ENCODE assay signal across 8 cellular contexts in the genomic region with DNA sequence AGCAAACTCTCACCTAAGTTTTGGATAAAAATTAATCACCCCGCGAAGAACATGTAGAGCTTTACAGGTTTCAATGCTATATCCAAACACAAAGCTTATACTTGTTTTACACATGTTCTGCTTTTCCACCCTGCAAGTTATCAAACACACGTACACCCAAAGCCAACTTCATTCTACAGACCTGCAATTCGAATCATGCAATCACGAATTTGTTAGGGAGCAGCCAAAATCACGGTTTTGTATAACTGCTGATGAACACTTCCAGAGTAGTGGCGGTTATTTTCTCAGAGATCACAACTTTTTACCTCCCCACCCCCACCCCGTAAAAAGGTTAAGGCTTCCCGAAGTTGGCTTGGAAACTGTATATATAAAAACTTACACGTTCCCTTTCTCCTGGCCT. TPM values are rescaled to one million over a fixed set of nuclear protein-coding genes. Genes with fewer than 3 reads are reported as not detected.
DNase-seq lines count a peak whose midpoint lies in the region; ATAC-seq and TF ChIP-seq lines count a peak whose summit lies in the region.

No MANE protein-coding gene starts in this region.

- H3K36me3 ChIP-seq in kidney epithelial cell (ENCODE audit: control insufficient read depth, insufficient read depth, low read length), result peaks cover 2% of the 10 kb centered on the region
- H3K36me3 ChIP-seq in thoracic aorta, result peaks cover 10% of the 10 kb centered on the region

- H3K4me1 Mint-ChIP-seq in activated CD8-positive, alpha-beta memory T cell treated with anti-CD3 and anti-CD28 coated beads, Interleukin-2, amount 10 ng/mL, durations not matched to agents 7 days and 5 days, result peaks cover 42% of the 10 kb centered on the region
- peaks cover 39% of the 10 kb centered on the region for H3K4me1 Mint-ChIP-seq in activated T-helper 2 cell treated with anti-CD3 and anti-CD28 coated beads, Interferon-gamma antibody, Interleukin-2, Interleukin-4, amounts not matched to agents 10 μg/mL and 5 μg/mL and 100 μg/mL, durations not matched to agents 14 hours and 24 hours and 36 hours (ENCODE audit: low read depth)

- H3K36me3 Mint-ChIP-seq in activated CD8-positive, alpha-beta memory T cell treated with anti-CD3 and anti-CD28 coated beads, Interleukin-2, amount 10 ng/mL, durations not matched to agents 7 days and 5 days, result peaks cover 39% of the 10 kb centered on the region
- peaks cover 49% of the 10 kb centered on the region for H3K36me3 Mint-ChIP-seq in activated T-helper 2 cell treated with anti-CD3 and anti-CD28 coated beads, Interferon-gamma antibody, Interleukin-2, Interleukin-4, amounts not matched to agents 10 μg/mL and 5 μg/mL and 100 μg/mL, durations not matched to agents 14 hours and 24 hours and 36 hours (ENCODE audit: low read depth)

- H3K4me3 ChIP-seq in kidney epithelial cell (ENCODE audit: low read depth, low read length) (peak overlapping the region; percentile 81), thoracic aorta (peak overlapping the region; percentile 79)

- no peak overlapping the region for H3K27ac ChIP-seq in thoracic aorta

- in situ Hi-C loops in GM13976 (cut with MboI; ENCODE audit: low sequenced_read_pairs, unreplicated experiment), result no loop called here

- H3K27me3 ChIP-seq in kidney epithelial cell (ENCODE audit: control insufficient read depth, insufficient read depth, low read length) (no peaks in the 10 kb centered on the region), thoracic aorta (replicated peaks; ENCODE audit: insufficient read depth) (no peaks in the 10 kb centered on the region)

- TF ChIP-seq CTCF in kidney epithelial cell (IDR thresholded peaks at IDR 0.05; ENCODE audit: insufficient read depth, low read length, poor library complexity, severe bottlenecking), result no peak
- TF ChIP-seq CTCF in thoracic aorta (IDR thresholded peaks at IDR 0.05), result no peak
- no peak for TF ChIP-seq CTCF in GM13976 (IDR thresholded peaks at IDR 0.05; ENCODE audit: borderline replicate concordance, control extremely low read depth, extremely low read depth, insufficient read depth, missing control alignments)

- no peak for DNase-seq in activated CD8-positive, alpha-beta memory T cell treated with anti-CD3 and anti-CD28 coated beads, Interleukin-2, amount 10 ng/mL, durations not matched to agents 7 days and 5 days
- DNase-seq in activated CD8-positive, alpha-beta memory T cell treated with anti-CD3 and anti-CD28 coated beads, Interleukin-2, amount 50 U/mL, for 48 hours, result no peak
- DNase-seq in activated T-helper 2 cell treated with anti-CD3 and anti-CD28 coated beads, Interferon-gamma antibody, Interleukin-2, Interleukin-4, amounts not matched to agents 10 μg/mL and 5 μg/mL and 100 μg/mL, durations not matched to agents 14 hours and 24 hours and 36 hours (ENCODE audit: low spot score), result no peak
- DNase-seq in kidney epithelial cell (ENCODE audit: low read depth), result no peak
- DNase-seq in thoracic aorta (ENCODE audit: low spot score), result no peak
- no peak for DNase-seq in GM13976 (ENCODE audit: low spot score)
- no peak for DNase-seq in GDM1 (lab: John Stamatoyannopoulos, UW)

- H3K27me3 Mint-ChIP-seq in activated CD8-positive, alpha-beta memory T cell treated with anti-CD3 and anti-CD28 coated beads, Interleukin-2, amount 10 ng/mL, durations not matched to agents 7 days and 5 days, result peaks cover 2% of the 10 kb centered on the region
- H3K27me3 Mint-ChIP-seq in activated T-helper 2 cell treated with anti-CD3 and anti-CD28 coated beads, Interferon-gamma antibody, Interleukin-2, Interleukin-4, amounts not matched to agents 10 μg/mL and 5 μg/mL and 100 μg/mL, durations not matched to agents 14 hours and 24 hours and 36 hours (ENCODE audit: low read depth), result peaks cover 4% of the 10 kb centered on the region

- H3K4me3 Mint-ChIP-seq in activated CD8-positive, alpha-beta memory T cell treated with anti-CD3 and anti-CD28 coated beads, Interleukin-2, amount 10 ng/mL, durations not matched to agents 7 days and 5 days, result peak overlapping the region; percentile 85
- peak overlapping the region; percentile 81 for H3K4me3 Mint-ChIP-seq in activated T-helper 2 cell treated with anti-CD3 and anti-CD28 coated beads, Interferon-gamma antibody, Interleukin-2, Interleukin-4, amounts not matched to agents 10 μg/mL and 5 μg/mL and 100 μg/mL, durations not matched to agents 14 hours and 24 hours and 36 hours (ENCODE audit: low read depth)

- no peak for ATAC-seq in activated CD8-positive, alpha-beta memory T cell treated with anti-CD3 and anti-CD28 coated beads, Interleukin-2, amount 10 ng/mL, durations not matched to agents 7 days and 5 days
- ATAC-seq in thoracic aorta (ENCODE audit: insufficient number of reproducible peaks, low FRiP score, low read depth) (no peak), HG03025 (IDR thresholded peaks at IDR 0.05; ENCODE audit: low FRiP score, unreplicated experiment) (no peak)

- H3K9me3 ChIP-seq in thoracic aorta, result no peaks in the 10 kb centered on the region

- H3K27ac Mint-ChIP-seq in activated CD8-positive, alpha-beta memory T cell treated with anti-CD3 and anti-CD28 coated beads, Interleukin-2, amount 10 ng/mL, durations not matched to agents 7 days and 5 days, result peak overlapping the region; percentile 95
- H3K27ac Mint-ChIP-seq in activated T-helper 2 cell treated with anti-CD3 and anti-CD28 coated beads, Interferon-gamma antibody, Interleukin-2, Interleukin-4, amounts not matched to agents 10 μg/mL and 5 μg/mL and 100 μg/mL, durations not matched to agents 14 hours and 24 hours and 36 hours, result peak overlapping the region; percentile 86

- CTCF ChIA-PET in activated CD8-positive, alpha-beta memory T cell treated with anti-CD3 and anti-CD28 coated beads, Interleukin-2, amount 10 ng/mL, durations not matched to agents 7 days and 5 days (lab: Charles Lee), result interaction anchor here (0.9 to 1.6 kb wide), 6 partner anchors 11 to 44 kb away, joined by 3 to 7 read pairs (median 3); a partner anchor contains a TSS

- intact Hi-C loops in activated T-helper 2 cell treated with anti-CD3 and anti-CD28 coated beads, Interferon-gamma antibody, Interleukin-2, Interleukin-4, amounts not matched to agents 10 μg/mL and 5 μg/mL and 100 μg/mL, durations not matched to agents 14 hours and 24 hours and 36 hours (cut with micrococcal nuclease), result no loop called here

- H3K9me3 Mint-ChIP-seq in activated CD8-positive, alpha-beta memory T cell treated with anti-CD3 and anti-CD28 coated beads, Interleukin-2, amount 10 ng/mL, durations not matched to agents 7 days and 5 days (ENCODE audit: low read depth), result no peaks in the 10 kb centered on the region
- H3K9me3 Mint-ChIP-seq in activated T-helper 2 cell treated with anti-CD3 and anti-CD28 coated beads, Interferon-gamma antibody, Interleukin-2, Interleukin-4, amounts not matched to agents 10 μg/mL and 5 μg/mL and 100 μg/mL, durations not matched to agents 14 hours and 24 hours and 36 hours, result no peaks in the 10 kb centered on the region

- H3K4me1 ChIP-seq in thoracic aorta (ENCODE audit: control insufficient read depth in 1 of 2, low read depth in 2 of 2), result peaks cover 11 to 34% of the 10 kb centered on the region in 2 donors

RNA-seq across cellular contexts. Expression of a gene that starts 1.4 kb away (rescaled TPM):
- 100 to 1,000 TPM; 385 to 405 TPM for total RNA-seq in activated CD8-positive, alpha-beta memory T cell treated with anti-CD3 and anti-CD28 coated beads, Interleukin-2, amount 10 ng/mL, durations not matched to agents 7 days and 5 days
- 398 TPM in 2 replicates for total RNA-seq in activated T-helper 2 cell treated with anti-CD3 and anti-CD28 coated beads, Interferon-gamma antibody, Interleukin-2, Interleukin-4, amounts not matched to agents 10 μg/mL and 5 μg/mL and 100 μg/mL, durations not matched to agents 14 hours and 24 hours and 36 hours
- total RNA-seq in kidney epithelial cell (330 and 352 TPM in 2 replicates), thoracic aorta (10 to 100 TPM; 32.0 to 65.2 TPM)

RNA-seq across cellular contexts. Expression of a gene that starts 34.1 kb away (rescaled TPM):
- 10 to 100 TPM; 35.0 to 49.5 TPM for total RNA-seq in activated CD8-positive, alpha-beta memory T cell treated with anti-CD3 and anti-CD28 coated beads, Interleukin-2, amount 10 ng/mL, durations not matched to agents 7 days and 5 days
- total RNA-seq in activated T-helper 2 cell treated with anti-CD3 and anti-CD28 coated beads, Interferon-gamma antibody, Interleukin-2, Interleukin-4, amounts not matched to agents 10 μg/mL and 5 μg/mL and 100 μg/mL, durations not matched to agents 14 hours and 24 hours and 36 hours, result 34.8 and 36.0 TPM in 2 replicates
- total RNA-seq in kidney epithelial cell (20.3 and 26.3 TPM in 2 replicates), thoracic aorta (10 to 100 TPM; 56.0 to 81.6 TPM)
